Comparison of ENCODE assay signal across 8 cellular contexts in genomic region chr18:70288171-70288850, GRCh38. TPM values are rescaled to one million over a fixed set of nuclear protein-coding genes. Genes with fewer than 3 reads are reported as not detected.
A peak's percentile ranks its signal among the peaks of the same experiment; 100 is the strongest.
DNase-seq lines count a peak whose midpoint lies in the region; ATAC-seq and TF ChIP-seq lines count a peak whose summit lies in the region.

No MANE protein-coding gene starts in this region.

- peak overlapping the region; percentile 97 for H3K4me3 ChIP-seq in SJSA1
- peak overlapping the region; percentile 87 for H3K4me3 ChIP-seq in epithelial cell of proximal tubule (ENCODE audit: low read depth, low read length)

- peaks cover 34% of the 10 kb centered on the region for H3K4me1 ChIP-seq in SJSA1 (replicated peaks)

- no peaks in the 10 kb centered on the region for H3K9me3 ChIP-seq in SJSA1 (replicated peaks)

- no peaks in the 10 kb centered on the region for H3K27me3 ChIP-seq in SJSA1 (replicated peaks)

- in situ Hi-C loops in ACHN (cut with HindIII; ENCODE audit: low pct_ligation_motif_present, low pct_unique_long_range_greater_than_20kb, low sequenced_read_pairs) (no loop called here), GM13976 (cut with MboI; ENCODE audit: low sequenced_read_pairs, unreplicated experiment) (no loop called here)

- H3K27ac ChIP-seq in SJSA1, result peak overlapping the region; percentile 67

- H3K36me3 ChIP-seq in SJSA1, result peaks cover 21% of the 10 kb centered on the region

- ATAC-seq in HG02840 (IDR thresholded peaks at IDR 0.05; ENCODE audit: low FRiP score, unreplicated experiment), result peak; percentile 23

- TF ChIP-seq CTCF in GM13976 (IDR thresholded peaks at IDR 0.05; ENCODE audit: borderline replicate concordance, control extremely low read depth, extremely low read depth, insufficient read depth, missing control alignments) (no peak), epithelial cell of proximal tubule (conservative IDR thresholded peaks at IDR 0.05; ENCODE audit: low read depth, low read length) (no peak)

- peak; percentile 37 for DNase-seq in ACHN
- DNase-seq in GM13976 (ENCODE audit: low spot score), result peak; percentile 67
- peak; percentile 50 to 63 for DNase-seq in SJSA1 (ENCODE audit: low read depth in 1 of 2, low spot score in 2 of 2)
- DNase-seq in epithelial cell of proximal tubule (ENCODE audit: low read depth), result no peak
- DNase-seq in myocyte (ENCODE audit: low read depth), result peak; percentile 54
- DNase-seq in NCI-H226, result no peak
- no peak for DNase-seq in mucosa of gallbladder (ENCODE audit: low spot score)

RNA-seq across cellular contexts. Expression of gene SOCS6, which starts 0.5 kb away (rescaled TPM):
- total RNA-seq in SJSA1 (2014; rRNA removed; shearing (Covaris generic)), result 23.8 and 25.1 TPM in 2 replicates
- total RNA-seq in epithelial cell of proximal tubule (12.3 and 13.9 TPM in 2 replicates), myocyte (23.6 and 24.1 TPM in 2 replicates), mucosa of gallbladder (29.9 TPM)
- 8.1 TPM for polyA plus RNA-seq in myocyte (2012)

Comparison
In these comparisons a context has a peak if more than half of its experiments do, and no peak if none do; other contexts are left out.
1. DNase-seq: peak in ACHN (single experiment), GM13976 (single experiment), SJSA1 (2 of 2) and myocyte (single experiment); none in epithelial cell of proximal tubule (single experiment), NCI-H226 (single experiment) and mucosa of gallbladder (single experiment).